Comparison of ENCODE assay signal across 23 cellular contexts in the genomic region with DNA sequence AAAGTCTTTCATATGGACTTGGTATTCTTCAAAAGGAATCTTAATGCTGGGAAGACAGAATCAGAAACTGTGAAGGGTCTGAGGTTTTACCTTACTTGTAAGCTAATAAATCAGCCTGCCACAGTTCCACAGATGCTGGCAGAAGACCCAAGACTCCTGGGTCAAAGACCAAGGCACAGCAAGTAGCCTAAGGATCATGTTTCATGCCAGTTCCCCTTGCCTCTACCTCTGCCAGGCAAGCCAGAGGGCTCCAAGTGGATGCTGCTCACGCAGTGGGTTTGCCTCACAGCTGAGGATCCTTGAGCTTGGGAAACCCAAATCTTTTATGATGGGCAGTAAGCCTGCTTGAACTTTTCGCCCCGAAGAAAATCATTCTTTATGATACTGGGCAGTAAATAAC. TPM values are rescaled to one million over a fixed set of nuclear protein-coding genes. Genes with fewer than 3 reads are reported as not detected.
DNase-seq lines count a peak whose midpoint lies in the region; TF ChIP-seq lines count a peak whose summit lies in the region.
"Had no signal": no experiment of that assay in that cellular context is flagged by ENCODE, and none has a peak within 500 bp of the region (broad histone marks: within the 10 kb centered on the region; RNA-seq: fewer than 3 reads in every experiment).

No MANE protein-coding gene starts in this region.

- POLR2A ChIA-PET in MCF 10A (lab: Yijun Ruan, JAX): no interaction called here

- TF ChIP-seq POLR2A in breast epithelium (IDR thresholded peaks at IDR 0.05): no peak

- H3K36me3 ChIP-seq in breast epithelium (no peaks in the 10 kb centered on the region), MG63 (no peaks in the 10 kb centered on the region)
- H3K36me3 ChIP-seq: BE2C, HAP-1, SJSA1 had no signal

- H3K4me1 Mint-ChIP-seq in MCF 10A (ENCODE audit: insufficient read depth, unreplicated experiment): no peaks in the 10 kb centered on the region
- H3K4me1 Mint-ChIP-seq: CD4-positive, CD25-positive, alpha-beta regulatory T cell had no signal

- H3K4me3 ChIP-seq in breast epithelium (no peak overlapping the region), MG63 (no peak overlapping the region)
- H3K4me3 ChIP-seq: HAP-1, SJSA1 had no signal

- intact Hi-C loops in MCF 10A (cut with micrococcal nuclease): no loop called here
- intact Hi-C loops in breast epithelium (cut with DNase I; ENCODE audit: low total_unique reads): no loop called here

- peaks cover 93% of the 10 kb centered on the region for H3K27me3 Mint-ChIP-seq in MCF 10A (ENCODE audit: insufficient read depth, unreplicated experiment)

- DNase-seq in MCF 10A (ENCODE audit: unreplicated experiment) (peak; percentile 15), breast epithelium (ENCODE audit: low spot score in 2 of 2) (no peak), MG63 (peak; percentile 12), islet precursor cell (peak; percentile 50), NCI-H2171 (lab: John Stamatoyannopoulos, UW) (no peak), MV-4-11 (lab: John Stamatoyannopoulos, UW) (no peak), SW480 (ENCODE audit: low spot score) (no peak)
- DNase-seq in stimulated activated CD4-positive, alpha-beta T cell treated with anti-CD3 and anti-CD28 coated beads, Interleukin-4, amount 100 ng/mL, for 1 hour: no peak
- DNase-seq: BE2C; CD4-positive, CD25-positive, alpha-beta regulatory T cell; COR-L47; DMS153; EL; GF-D8; KG1; NCI-H1417; NCI-H1694 treated with DMSO at 0.1 percent for 48 hours; NCI-H2081 treated with DMSO at 0.1 percent for 48 hours; NCI-H226; NCI-H510A treated with DMSO at 0.1 percent for 48 hours; NCI-H774 had no signal

- H3K9me3 ChIP-seq in breast epithelium: no peaks in the 10 kb centered on the region
- no peaks in the 10 kb centered on the region for H3K9me3 ChIP-seq in MG63
- H3K9me3 ChIP-seq: BE2C, HAP-1 had no signal

- no peaks in the 10 kb centered on the region for H3K4me1 ChIP-seq in breast epithelium
- H3K4me1 ChIP-seq: BE2C, HAP-1, SJSA1 had no signal

- no peak overlapping the region for H3K4me3 Mint-ChIP-seq in MCF 10A (ENCODE audit: unreplicated experiment)
- H3K4me3 Mint-ChIP-seq: CD4-positive, CD25-positive, alpha-beta regulatory T cell had no signal

- H3K27ac ChIP-seq in breast epithelium: no peak overlapping the region
- H3K27ac ChIP-seq: SJSA1 had no signal

- H3K27ac Mint-ChIP-seq in MCF 10A (ENCODE audit: low read depth, unreplicated experiment): no peak overlapping the region
- H3K27ac Mint-ChIP-seq: CD4-positive, CD25-positive, alpha-beta regulatory T cell had no signal

- H3K9me3 Mint-ChIP-seq in MCF 10A (ENCODE audit: unreplicated experiment): peaks cover 5% of the 10 kb centered on the region

- H3K27me3 ChIP-seq in breast epithelium (peaks cover 0 to 2% of the 10 kb centered on the region in 2 donors), MG63 (peaks cover 2% of the 10 kb centered on the region)

- no peaks in the 10 kb centered on the region for H3K36me3 Mint-ChIP-seq in MCF 10A (ENCODE audit: insufficient read depth, unreplicated experiment)
- H3K36me3 Mint-ChIP-seq: CD4-positive, CD25-positive, alpha-beta regulatory T cell had no signal

- CTCF ChIA-PET in MCF 10A (lab: Yijun Ruan, JAX): interaction anchor here (0.7 to 2.7 kb wide), 2 partner anchors 38 to 440 kb away, joined by 3 to 13 read pairs; no protein-coding TSS in a partner anchor

- BruUV-seq in MCF 10A (replicated peaks; lab: Mats Ljungman, UMichigan): no TSS peak

- TF ChIP-seq CTCF in MCF 10A (IDR thresholded peaks at IDR 0.05; ENCODE audit: unreplicated experiment): no peak
- TF ChIP-seq CTCF in breast epithelium (IDR thresholded peaks at IDR 0.05): no peak

RNA-seq across cellular contexts. Expression of a gene that starts 15.2 kb away (rescaled TPM):
- total RNA-seq in MCF 10A (2022) (21.1 and 26.7 TPM in 2 replicates), breast epithelium (10 to 100 TPM; 16.0 to 20.2 (median 19.0) TPM)
- total RNA-seq in MG63 (2014; rRNA removed; shearing (Covaris generic); ENCODE audit: low replicate concordance): 25.5 and 38.1 TPM in 2 replicates

Comparison
In these comparisons a context has a peak if more than half of its experiments do, and no peak if none do; other contexts are left out.
1. DNase-seq: peak in MCF 10A (single experiment), MG63 (single experiment) and islet precursor cell (single experiment); none in breast epithelium (0 of 2), NCI-H2171 (single experiment), stimulated activated CD4-positive, alpha-beta T cell treated with anti-CD3 and anti-CD28 coated beads, Interleukin-4, amount 100 ng/mL, for 1 hour (single experiment), MV-4-11 (single experiment) and SW480 (single experiment).